Comparison of ENCODE assay signal across 8 cellular contexts in genomic region chr2:84459944-84460429, GRCh38. TPM values are rescaled to one million over a fixed set of nuclear protein-coding genes. Genes with fewer than 3 reads are reported as not detected.
DNase-seq lines count a peak whose midpoint lies in the region; ATAC-seq, FAIRE-seq and TF ChIP-seq lines count a peak whose summit lies in the region.

No MANE protein-coding gene starts in this region.

- H3K27ac ChIP-seq in VCaP: peak overlapping the region; percentile 92
- no peak overlapping the region for H3K27ac ChIP-seq in stomach smooth muscle (ENCODE audit: low read length)

- no peaks in the 10 kb centered on the region for H3K27me3 ChIP-seq in stomach smooth muscle (ENCODE audit: control insufficient read depth in 1 of 2, insufficient read depth in 2 of 2, low read length in 2 of 2)

- POLR2A ChIA-PET in activated CD4-positive, alpha-beta T cell treated with anti-CD3 and anti-CD28 coated beads for 36 hours (lab: Charles Lee): no interaction called here

- no peaks in the 10 kb centered on the region for H3K9me3 ChIP-seq in stomach smooth muscle (ENCODE audit: control insufficient read depth in 2 of 2, low read length in 2 of 2)

- peak overlapping the region; percentile 88 to 96 for H3K9ac ChIP-seq in stomach smooth muscle (ENCODE audit: low read length in 2 of 2)

- CTCF ChIA-PET in activated CD4-positive, alpha-beta T cell treated with anti-CD3 and anti-CD28 coated beads for 36 hours (lab: Charles Lee): interaction anchor here (1.1 to 1.4 kb wide), 3 partner anchors 9 to 466 kb away, joined by 3 to 4 read pairs (median 4); no protein-coding TSS in a partner anchor

- FAIRE-seq in RCC 7860 (lab: Jason Lieb, UNC): no peak

- peaks cover 11% of the 10 kb centered on the region for H3K4me1 ChIP-seq in stomach smooth muscle (ENCODE audit: control insufficient read depth, insufficient read depth, low read length)

- peaks cover 2% of the 10 kb centered on the region for H3K9me3 Mint-ChIP-seq in activated CD4-positive, alpha-beta T cell treated with anti-CD3 and anti-CD28 coated beads for 36 hours (ENCODE audit: low read depth)

- no peak for DNase-seq in activated CD4-positive, alpha-beta T cell treated with anti-CD3 and anti-CD28 coated beads for 36 hours
- DNase-seq in activated CD4-positive, alpha-beta T cell treated with anti-CD3 and anti-CD28 coated beads, Interleukin-2, amount 50 U/mL, for 4 hours: no peak
- DNase-seq in COR-L47 (lab: John Stamatoyannopoulos, UW): no peak
- no peak for DNase-seq in RCC 7860 (ENCODE audit: low spot score)
- DNase-seq in NCI-H2171 (lab: John Stamatoyannopoulos, UW): no peak

- ATAC-seq in activated CD4-positive, alpha-beta T cell treated with anti-CD3 and anti-CD28 coated beads for 36 hours: no peak

- peaks cover 28% of the 10 kb centered on the region for H3K4me1 Mint-ChIP-seq in activated CD4-positive, alpha-beta T cell treated with anti-CD3 and anti-CD28 coated beads for 36 hours

- H3K36me3 ChIP-seq in stomach smooth muscle (ENCODE audit: control insufficient read depth in 2 of 2, insufficient read depth in 2 of 2, low read length in 2 of 2): no peaks in the 10 kb centered on the region

- peak overlapping the region; percentile 83 for H3K4me3 ChIP-seq in iPS-11a (ENCODE audit: low read depth, low read length)
- peak overlapping the region; percentile 79 to 94 for H3K4me3 ChIP-seq in stomach smooth muscle (ENCODE audit: low read length in 2 of 2)

- no peaks in the 10 kb centered on the region for H3K27me3 Mint-ChIP-seq in activated CD4-positive, alpha-beta T cell treated with anti-CD3 and anti-CD28 coated beads for 36 hours

- intact Hi-C loops in activated CD4-positive, alpha-beta T cell treated with anti-CD3 and anti-CD28 coated beads for 36 hours (cut with DNase I, micrococcal nuclease): loop anchor here in 1 of 2 experiments (1.0 to 5.0 kb wide), 5 partner anchors 56 to 957 kb away; partner anchors contain the start of genes DNAH6, SH2D6 and TMSB10

- peak overlapping the region; percentile 55 for H3K27ac Mint-ChIP-seq in activated CD4-positive, alpha-beta T cell treated with anti-CD3 and anti-CD28 coated beads for 36 hours

- TF ChIP-seq CTCF in VCaP (conservative IDR thresholded peaks at IDR 0.05): no peak

- H3K4me3 Mint-ChIP-seq in activated CD4-positive, alpha-beta T cell treated with anti-CD3 and anti-CD28 coated beads for 36 hours: peak overlapping the region; percentile 94

- peaks cover 2% of the 10 kb centered on the region for H3K36me3 Mint-ChIP-seq in activated CD4-positive, alpha-beta T cell treated with anti-CD3 and anti-CD28 coated beads for 36 hours (ENCODE audit: low read depth)

RNA-seq across cellular contexts. Expression of gene SUCLG1, which starts 0.9 kb away (rescaled TPM):
- 10 to 100 TPM; 60.7 to 68.9 TPM for total RNA-seq in activated CD4-positive, alpha-beta T cell treated with anti-CD3 and anti-CD28 coated beads for 36 hours

RNA-seq across cellular contexts. Expression of gene DNAH6, which starts 56.3 kb away (rescaled TPM):
- 1 to 10 TPM; 1.1 to 1.3 TPM for total RNA-seq in activated CD4-positive, alpha-beta T cell treated with anti-CD3 and anti-CD28 coated beads for 36 hours
